Comparison of ENCODE assay signal across 16 cellular contexts in the genomic region with DNA sequence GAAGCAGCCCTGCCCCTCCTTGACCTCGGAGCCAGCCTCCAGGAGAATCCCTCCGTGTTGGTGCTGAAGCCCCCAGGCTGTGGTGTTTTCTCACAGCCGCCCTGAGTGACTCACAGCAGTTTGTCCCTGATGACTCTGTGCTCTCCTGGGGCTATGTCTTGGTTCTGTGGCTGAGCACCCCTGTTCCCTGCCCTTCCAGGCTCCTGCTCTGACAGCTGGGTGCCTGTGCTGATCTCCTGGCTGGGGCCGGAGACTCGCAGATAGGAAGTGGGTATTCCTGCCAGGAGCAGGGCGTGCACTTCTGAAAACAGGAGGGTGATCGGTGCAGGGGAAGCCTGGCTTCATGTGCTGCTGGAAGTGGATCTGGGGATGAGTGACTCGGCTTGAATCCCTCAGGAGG. TPM values are rescaled to one million over a fixed set of nuclear protein-coding genes. Genes with fewer than 3 reads are reported as not detected.
DNase-seq lines count a peak whose midpoint lies in the region; ATAC-seq and TF ChIP-seq lines count a peak whose summit lies in the region.
"Had no signal": no experiment of that assay in that cellular context is flagged by ENCODE, and none has a peak within 500 bp of the region (broad histone marks: within the 10 kb centered on the region; RNA-seq: fewer than 3 reads in every experiment).

No MANE protein-coding gene starts in this region.

- H3K4me2 ChIP-seq in skeletal muscle satellite cell (ENCODE audit: low read length): peak overlapping the region; percentile 23

- ATAC-seq in Right ventricle myocardium inferior: peak; percentile 17
- no peak for ATAC-seq in HG03378 (IDR thresholded peaks at IDR 0.05; ENCODE audit: unreplicated experiment)
- ATAC-seq: activated T-cell treated with anti-CD3 and anti-CD28 coated beads, Interleukin-2, amount 50 U/mL, for 4 hours; HepG2; T-helper 17 cell had no signal

- TF ChIP-seq CTCF in right atrium auricular region (IDR thresholded peaks at IDR 0.05) (no peak), epithelial cell of esophagus (IDR thresholded peaks at IDR 0.05; ENCODE audit: insufficient read depth, low read depth, low read length, missing control alignments) (no peak), foreskin fibroblast (IDR thresholded peaks at IDR 0.05; ENCODE audit: low read depth, low read length) (no peak)

- H3K4me1 ChIP-seq in right atrium auricular region (peaks cover 0 to 20% of the 10 kb centered on the region in 2 donors), skeletal muscle satellite cell (ENCODE audit: control insufficient read depth, insufficient read depth, low read length) (peaks cover 13% of the 10 kb centered on the region)
- H3K4me1 ChIP-seq: prostate gland had no signal

- no peaks in the 10 kb centered on the region for H3K27me3 ChIP-seq in right atrium auricular region
- H3K27me3 ChIP-seq in skeletal muscle satellite cell (ENCODE audit: control insufficient read depth, insufficient read depth, low read length): peaks cover 28% of the 10 kb centered on the region

- intact Hi-C loops in Right ventricle myocardium inferior (cut with DNase I): no loop called here

- H3K4me3 ChIP-seq in right atrium auricular region: no peak overlapping the region
- no peak overlapping the region for H3K4me3 ChIP-seq in epithelial cell of esophagus (ENCODE audit: low read length)
- H3K4me3 ChIP-seq in skeletal muscle satellite cell (ENCODE audit: low read length): no peak overlapping the region
- H3K4me3 ChIP-seq in foreskin fibroblast (ENCODE audit: low read depth in 1 of 2, low read length in 2 of 2): no peak overlapping the region
- H3K4me3 ChIP-seq: dorsolateral prefrontal cortex, prostate gland had no signal

- DNase-seq in Right ventricle myocardium inferior (ENCODE audit: missing footprints): no peak
- DNase-seq in right atrium auricular region (ENCODE audit: low spot score): no peak
- peak; percentile 18 for DNase-seq in RKO (ENCODE audit: low spot score)
- peak; percentile 38 for DNase-seq in epithelial cell of esophagus (ENCODE audit: low read depth)
- no peak for DNase-seq in NCI-H128 (lab: John Stamatoyannopoulos, UW; ENCODE audit: unreplicated experiment)
- no peak for DNase-seq in foreskin fibroblast
- DNase-seq: activated CD4-positive, alpha-beta T cell treated with anti-CD3 and anti-CD28 coated beads for 48 hours; activated T-cell treated with anti-CD3 and anti-CD28 coated beads, Interleukin-2, amount 50 U/mL, for 4 hours; dorsolateral prefrontal cortex; NCI-H1092; NCI-H345; T-helper 17 cell had no signal

- no peak overlapping the region for H3K9ac ChIP-seq in skeletal muscle satellite cell (ENCODE audit: low read depth, low read length)

- H3K9me3 ChIP-seq in right atrium auricular region (no peaks in the 10 kb centered on the region), skeletal muscle satellite cell (replicated peaks; ENCODE audit: low read length) (no peaks in the 10 kb centered on the region)
- H3K9me3 ChIP-seq: prostate gland had no signal

- H3K36me3 ChIP-seq in right atrium auricular region (no peaks in the 10 kb centered on the region), skeletal muscle satellite cell (ENCODE audit: insufficient read depth, low read length) (no peaks in the 10 kb centered on the region)
- H3K36me3 ChIP-seq: prostate gland had no signal

- no peak overlapping the region for H3K27ac ChIP-seq in right atrium auricular region
- H3K27ac ChIP-seq: dorsolateral prefrontal cortex, prostate gland had no signal

RNA-seq across cellular contexts. Expression of gene POFUT2, which starts 34.5 kb away (rescaled TPM):
- total RNA-seq in Right ventricle myocardium inferior: 16.9 TPM
- 10 to 100 TPM in 1 of 2 donors, 1 to 10 TPM in 1; 5.8 to 12.0 TPM for total RNA-seq in right atrium auricular region
- total RNA-seq in skeletal muscle satellite cell (2012; rRNA removed): 16.4 and 18.0 TPM in 2 replicates

Comparison
In these comparisons a context has a peak if more than half of its experiments do, and no peak if none do; other contexts are left out.
1. DNase-seq: peak in RKO (single experiment) and epithelial cell of esophagus (single experiment); none in Right ventricle myocardium inferior (single experiment), right atrium auricular region (single experiment), NCI-H128 (single experiment) and foreskin fibroblast (0 of 2).